ENCODE assay signal across 9 cellular contexts in the genomic region with DNA sequence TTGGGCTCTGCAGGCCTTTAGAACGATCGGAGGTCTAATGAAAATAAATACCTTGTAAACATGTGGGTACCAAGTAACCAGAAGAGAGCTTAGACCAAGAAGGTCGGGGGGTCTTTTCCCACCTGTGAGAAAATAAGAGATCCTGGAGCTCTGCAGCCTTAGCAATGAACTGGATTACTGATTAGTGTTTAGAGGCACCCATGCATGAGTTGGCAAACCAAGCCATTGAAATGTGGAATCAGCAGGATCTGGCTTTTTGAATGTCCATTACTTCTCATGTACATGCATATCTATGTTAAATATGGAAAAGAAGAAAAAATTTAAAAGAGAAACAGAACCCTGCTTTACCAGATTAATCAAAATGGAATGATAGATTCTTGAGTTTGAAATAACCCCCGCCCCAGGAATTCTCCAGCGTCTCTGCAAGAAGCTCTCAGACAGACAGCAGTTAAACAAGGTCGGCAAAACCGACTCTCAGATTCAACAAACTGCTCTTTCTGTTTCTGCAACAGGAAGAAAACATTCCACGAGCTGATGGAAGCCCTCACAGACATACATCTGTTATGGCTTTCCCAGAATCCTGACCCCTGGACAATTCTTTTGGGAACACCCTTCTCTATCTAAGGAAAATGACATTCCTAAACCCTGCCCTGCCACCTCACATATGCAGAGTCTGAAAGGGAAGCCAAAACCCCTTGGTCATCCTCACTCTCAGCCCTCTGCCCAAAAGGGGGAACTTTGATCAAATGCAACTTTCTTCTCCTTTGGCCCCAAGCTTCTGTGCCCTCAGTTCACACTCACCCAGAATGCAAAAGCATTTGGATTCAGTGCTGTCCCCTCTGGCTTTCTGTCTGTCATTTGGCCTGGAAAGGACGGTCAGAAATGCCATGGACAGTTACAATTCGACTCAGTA.
"Had no signal": no experiment of that assay in that cellular context is flagged by ENCODE, and none has a peak within 500 bp of the region (broad histone marks: within the 10 kb centered on the region; RNA-seq: fewer than 3 reads in every experiment).

No MANE protein-coding gene starts in this region.

- H3K27ac ChIP-seq: ascending aorta, esophagus muscularis mucosa, foreskin keratinocyte, heart left ventricle, stomach, thyroid gland, upper lobe of left lung, vagina had no signal

- H3K9me3 ChIP-seq: ascending aorta, esophagus muscularis mucosa, heart left ventricle, stomach, thyroid gland, upper lobe of left lung, vagina had no signal

- H3K4me1 ChIP-seq: foreskin keratinocyte had no signal

- DNase-seq: activated gamma-delta T cell had no signal

- H3K4me3 ChIP-seq: esophagus muscularis mucosa, thyroid gland, upper lobe of left lung, vagina had no signal

- H3K36me3 ChIP-seq: ascending aorta, esophagus muscularis mucosa, heart left ventricle, stomach, thyroid gland, upper lobe of left lung, vagina had no signal
